ENCODE assay signal across 16 cellular contexts in the genomic region with DNA sequence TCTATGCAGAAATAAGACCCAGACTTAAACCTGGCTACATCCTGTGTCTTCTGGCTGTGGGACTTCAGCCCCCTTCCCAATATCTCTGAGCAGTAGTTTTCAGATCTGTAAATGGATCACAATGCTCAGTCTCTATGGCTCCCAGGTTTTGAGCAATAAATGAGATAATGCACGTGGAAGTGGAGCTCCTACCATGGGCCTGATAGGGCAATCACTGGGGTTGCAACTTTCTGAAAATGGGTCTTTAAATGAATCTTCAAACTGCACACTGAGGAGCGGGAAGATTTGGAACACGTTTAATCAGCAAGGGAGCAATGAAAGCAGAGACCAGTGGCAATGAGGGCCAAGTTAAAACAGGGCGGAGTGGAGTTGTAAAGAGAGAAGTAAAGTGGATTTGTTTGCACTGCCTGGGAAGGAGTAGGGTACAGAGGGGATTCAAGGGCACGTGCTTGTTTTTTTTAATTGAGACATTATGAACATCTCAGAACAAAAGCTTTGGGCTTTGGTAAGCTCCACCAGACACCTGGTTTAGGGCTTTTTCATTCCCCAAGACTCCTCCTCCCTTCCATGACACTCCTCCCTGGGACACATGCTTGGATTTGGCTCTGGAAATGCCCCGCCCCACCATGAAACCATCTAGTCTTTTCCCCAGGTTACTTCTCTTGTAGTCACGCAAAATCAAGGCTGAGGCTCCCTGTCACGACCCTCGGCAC. TPM values are rescaled to one million over a fixed set of nuclear protein-coding genes. Genes with fewer than 3 reads are reported as not detected.
A peak's percentile ranks its signal among the peaks of the same experiment; 100 is the strongest.
DNase-seq lines count a peak whose midpoint lies in the region; TF ChIP-seq lines count a peak whose summit lies in the region.
"Had no signal": no experiment of that assay in that cellular context is flagged by ENCODE, and none has a peak within 500 bp of the region (broad histone marks: within the 10 kb centered on the region; RNA-seq: fewer than 3 reads in every experiment).

No MANE protein-coding gene starts in this region.

- H3K23ac ChIP-seq in mesenchymal stem cell (ENCODE audit: low read length in 2 of 2) = no peak overlapping the region

- H3K36me3 ChIP-seq in colonic mucosa = no peaks in the 10 kb centered on the region
- H3K36me3 ChIP-seq in mesenchymal stem cell (ENCODE audit: control insufficient read depth in 1 of 2, insufficient read depth in 2 of 2, low read depth in 1 of 2, low read length in 2 of 2) = no peaks in the 10 kb centered on the region
- H3K36me3 ChIP-seq: BLaER1 had no signal

- WGBS in mesenchymal stem cell = 96% methylated on average over 9 of the region's 9 CpGs

- DNase-seq in NCI-H748 (lab: John Stamatoyannopoulos, UW; ENCODE audit: unreplicated experiment) = peak; percentile 3
- DNase-seq in NCI-H748 treated with DMSO at 0.1 percent for 48 hours (lab: John Stamatoyannopoulos, UW) = no peak
- peak; percentile 47 for DNase-seq in colonic mucosa
- DNase-seq in mesenchymal stem cell = no peak
- no peak for DNase-seq in mucosa of gallbladder (ENCODE audit: low spot score)
- DNase-seq in KBM-7 = no peak
- no peak for DNase-seq in activated CD4-positive, alpha-beta T cell treated with anti-CD3 and anti-CD28 coated beads for 48 hours
- DNase-seq in head of caudate nucleus = no peak
- DNase-seq: CD8-positive, alpha-beta T cell; GDM1; NCI-H1105 treated with DMSO at 0.1 percent for 48 hours; NCI-H187; NCI-H345; NCI-H526 had no signal

- H3K4me2 ChIP-seq in mesenchymal stem cell (ENCODE audit: low read length, poor library complexity, severe bottlenecking) = no peak overlapping the region
- H3K4me2 ChIP-seq: BLaER1 had no signal

- H2AFZ ChIP-seq in mesenchymal stem cell (ENCODE audit: low read depth, low read length) = no peak overlapping the region

- H4K8ac ChIP-seq in mesenchymal stem cell (ENCODE audit: low read length) = no peak overlapping the region

- H2AK5ac ChIP-seq in mesenchymal stem cell (ENCODE audit: low read length, severe bottlenecking) = peak overlapping the region; percentile 68

- no peak overlapping the region for H2BK15ac ChIP-seq in mesenchymal stem cell (ENCODE audit: low read depth, poor library complexity, severe bottlenecking)

- H3K4ac ChIP-seq in mesenchymal stem cell (ENCODE audit: low read depth in 1 of 2, low read length in 2 of 2) = no peak overlapping the region

- no peak overlapping the region for H3K18ac ChIP-seq in mesenchymal stem cell (ENCODE audit: low read depth in 1 of 2, low read length in 2 of 2)

- in situ Hi-C loops in KBM-7 (cut with MboI; ENCODE audit: low pct_unique_long_range_greater_than_20kb, low sequenced_read_pairs) = no loop called here

- H3K4me1 ChIP-seq in colonic mucosa = peaks cover 3% of the 10 kb centered on the region
- H3K4me1 ChIP-seq in mesenchymal stem cell (ENCODE audit: control insufficient read depth, insufficient read depth, low read depth, low read length) = peaks cover 13% of the 10 kb centered on the region
- H3K4me1 ChIP-seq: BLaER1 had no signal

- H3K27ac ChIP-seq in colonic mucosa (no peak overlapping the region), mesenchymal stem cell (ENCODE audit: low read length, poor library complexity, severe bottlenecking) (no peak overlapping the region)
- H3K27ac ChIP-seq: BLaER1 had no signal

- peaks cover 9% of the 10 kb centered on the region for H3K79me1 ChIP-seq in mesenchymal stem cell (replicated peaks; ENCODE audit: low read length, poor library complexity, severe bottlenecking)

- H3K9me3 ChIP-seq in colonic mucosa = no peaks in the 10 kb centered on the region
- H3K9me3 ChIP-seq in mesenchymal stem cell (ENCODE audit: control insufficient read depth, low read length) = no peaks in the 10 kb centered on the region
- H3K9me3 ChIP-seq: BLaER1 had no signal

- H4K91ac ChIP-seq in mesenchymal stem cell (ENCODE audit: low read length) = no peak overlapping the region

- H3K14ac ChIP-seq in mesenchymal stem cell (ENCODE audit: low read length in 2 of 2) = no peak overlapping the region

- intact Hi-C loops in colonic mucosa (cut with DNase I) = no loop called here
- intact Hi-C loops in head of caudate nucleus (cut with DNase I) = no loop called here

- H2BK120ac ChIP-seq in mesenchymal stem cell (ENCODE audit: low read depth, low read length) = no peak overlapping the region

- H3K9ac ChIP-seq in colonic mucosa (ENCODE audit: low read depth in 2 of 2, low read length in 2 of 2) (no peak overlapping the region), mesenchymal stem cell (ENCODE audit: low read length) (no peak overlapping the region)
- H3K9ac ChIP-seq: BLaER1 had no signal

- no peak overlapping the region for H2BK12ac ChIP-seq in mesenchymal stem cell (ENCODE audit: low read length in 2 of 2)

- H2BK5ac ChIP-seq in mesenchymal stem cell (ENCODE audit: low read depth, low read length, poor library complexity, severe bottlenecking) = no peak overlapping the region

- H3K27me3 ChIP-seq in colonic mucosa (no peaks in the 10 kb centered on the region), mesenchymal stem cell (ENCODE audit: control insufficient read depth in 1 of 2, insufficient read depth in 1 of 2, low read length in 2 of 2) (no peaks in the 10 kb centered on the region)
- H3K27me3 ChIP-seq: BLaER1 had no signal

- no peak for TF ChIP-seq CTCF in colonic mucosa (IDR thresholded peaks at IDR 0.05)

- no peak overlapping the region for H3K4me3 ChIP-seq in colonic mucosa
- H3K4me3 ChIP-seq in mesenchymal stem cell (ENCODE audit: insufficient read depth in 1 of 2, low read depth in 1 of 2, low read length in 2 of 2) = no peak overlapping the region
- H3K4me3 ChIP-seq: BLaER1, GM12878 had no signal

RNA-seq across cellular contexts. Expression of a gene that starts 42.7 kb away (rescaled TPM):
- total RNA-seq in colonic mucosa = 100 to 1,000 TPM; 279 to 310 TPM
- polyA plus RNA-seq in mesenchymal stem cell (2013, experiment 1 of 2) = 79.7 TPM
- 80.1 TPM for polyA plus RNA-seq in mesenchymal stem cell (2013, experiment 2 of 2)
- total RNA-seq in mucosa of gallbladder = 96.4 TPM
- total RNA-seq: CD8-positive, alpha-beta T cell had no signal

Comparison
In these comparisons a context has a peak if more than half of its experiments do, and no peak if none do; other contexts are left out.
1. DNase-seq: peak in NCI-H748 (single experiment) and colonic mucosa (single experiment); none in NCI-H748 treated with DMSO at 0.1 percent for 48 hours (single experiment), mesenchymal stem cell (single experiment), mucosa of gallbladder (single experiment), KBM-7 (single experiment), activated CD4-positive, alpha-beta T cell treated with anti-CD3 and anti-CD28 coated beads for 48 hours (single experiment) and head of caudate nucleus (0 of 42).